Comparison of ENCODE assay signal across 14 cellular contexts in the genomic region with DNA sequence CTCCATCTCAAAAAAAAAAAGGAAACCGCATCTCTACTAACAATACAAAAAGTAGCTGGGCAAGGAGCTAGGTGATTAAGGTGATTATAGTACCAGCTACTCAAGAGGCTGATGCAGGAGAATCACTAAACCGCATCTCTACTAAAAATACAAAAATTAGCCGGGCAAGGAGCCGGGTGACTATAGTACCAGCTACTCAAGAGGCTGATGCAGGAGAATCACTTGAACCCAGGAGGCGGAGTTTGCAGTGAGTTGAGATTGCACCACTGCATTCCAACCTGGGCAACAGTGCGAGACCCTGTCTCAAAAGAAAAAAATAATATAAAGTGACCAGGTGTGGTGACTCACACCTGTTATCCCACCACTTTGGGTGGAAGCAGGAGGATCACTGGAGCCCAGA. TPM values are rescaled to one million over a fixed set of nuclear protein-coding genes. Genes with fewer than 3 reads are reported as not detected.
"Had no signal": no experiment of that assay in that cellular context is flagged by ENCODE, and none has a peak within 500 bp of the region (broad histone marks: within the 10 kb centered on the region; RNA-seq: fewer than 3 reads in every experiment).

No MANE protein-coding gene starts in this region.

RNA-seq across cellular contexts. Expression of a gene that starts 5.6 kb away (rescaled TPM):
- total RNA-seq: stomach, subcutaneous adipose tissue, suprapubic skin, temporal lobe, testis, thoracic aorta, tibial nerve, transverse colon, upper lobe of left lung, upper lobe of right lung, ureter, urinary bladder, uterus, vagina had no signal
